26 cellular contexts compared by ENCODE assay signal in the genomic region with DNA sequence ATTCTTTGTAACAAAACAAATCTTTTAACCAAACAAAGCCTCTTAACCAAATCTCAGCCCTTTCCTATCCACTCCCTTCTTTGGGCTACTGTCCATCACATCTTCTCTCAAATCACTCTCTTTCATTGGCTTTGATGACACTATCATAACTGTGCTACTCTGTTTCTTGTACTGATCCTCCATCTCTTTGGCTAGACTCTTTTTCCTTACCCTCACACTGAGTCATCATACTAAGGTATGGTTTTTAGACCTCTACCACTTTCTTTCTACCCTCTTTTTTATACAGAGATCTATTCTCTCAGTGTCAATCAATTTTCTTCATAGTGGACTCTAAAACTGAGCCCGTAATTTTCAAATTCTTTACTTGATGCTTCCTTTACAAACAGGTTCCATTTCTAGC.
"Had no signal": no experiment of that assay in that cellular context is flagged by ENCODE, and none has a peak within 500 bp of the region (broad histone marks: within the 10 kb centered on the region; RNA-seq: fewer than 3 reads in every experiment).

No MANE protein-coding gene starts in this region.

- H3K27ac Mint-ChIP-seq: effector memory CD8-positive, alpha-beta T cell; mesothelial cell of epicardium; natural killer cell treated with Interleukin-12 subunit alpha and Interleukin-12 subunit beta and Interleukin-15 and Interleukin-18, amount 100 ng/mL, for 72 hours had no signal

- H3K27ac ChIP-seq: breast epithelium, hepatocyte, left lung, ovary, prostate gland, thyroid gland, upper lobe of right lung had no signal

- H3K36me3 ChIP-seq: ovary, prostate gland, thyroid gland had no signal

- DNase-seq: activated CD4-positive, alpha-beta T cell treated with anti-CD3 and anti-CD28 coated beads, Interleukin-2, amount 50 U/mL, for 1 hour; activated CD8-positive, alpha-beta memory T cell treated with anti-CD3 and anti-CD28 coated beads for 24 hours; activated CD8-positive, alpha-beta memory T cell treated with anti-CD3 and anti-CD28 coated beads, Interleukin-2, amount 50 U/mL, for 4 hours; dorsolateral prefrontal cortex; effector memory CD8-positive, alpha-beta T cell; glutamatergic neuron; immature natural killer cell; kidney glomerular epithelial cell; left lung; ovary; stimulated activated CD4-positive, alpha-beta T cell treated with anti-CD3 and anti-CD28 coated beads, Interleukin-2, amount 100 ng/mL, for 48 hours; stimulated activated naive CD4-positive, alpha-beta T cell; SW 1271; thyroid gland; upper lobe of right lung had no signal

- H3K27me3 Mint-ChIP-seq: central memory CD8-positive, alpha-beta T cell; effector memory CD8-positive, alpha-beta T cell; natural killer cell treated with Interleukin-12 subunit alpha and Interleukin-12 subunit beta and Interleukin-15 and Interleukin-18, amount 100 ng/mL, for 72 hours had no signal

- H3K4me1 ChIP-seq: breast epithelium, prostate gland had no signal

- H3K4me3 ChIP-seq: breast epithelium, dorsolateral prefrontal cortex, hepatocyte, left lung, ovary, prostate gland, SK-N-MC, thyroid gland, upper lobe of right lung had no signal

- FAIRE-seq: colon, endothelial cell of umbilical vein, frontal cortex had no signal

- H3K9me3 ChIP-seq: breast epithelium, left lung, ovary, prostate gland, thyroid gland, upper lobe of right lung had no signal

- ATAC-seq: effector memory CD8-positive, alpha-beta T cell; esophagus mucosa; left lung; natural killer cell treated with Interleukin-12 subunit alpha and Interleukin-12 subunit beta and Interleukin-15 and Interleukin-18, amount 100 ng/mL, for 72 hours; upper lobe of right lung had no signal

- H3K4me3 Mint-ChIP-seq: central memory CD8-positive, alpha-beta T cell; effector memory CD8-positive, alpha-beta T cell; immature natural killer cell; mesothelial cell of epicardium; natural killer cell treated with Interleukin-12 subunit alpha and Interleukin-12 subunit beta and Interleukin-15 and Interleukin-18, amount 100 ng/mL, for 72 hours had no signal

- H3K9me3 Mint-ChIP-seq: central memory CD8-positive, alpha-beta T cell; effector memory CD8-positive, alpha-beta T cell; immature natural killer cell; mesothelial cell of epicardium; natural killer cell treated with Interleukin-12 subunit alpha and Interleukin-12 subunit beta and Interleukin-15 and Interleukin-18, amount 100 ng/mL, for 72 hours had no signal
